In genomic region chr11:78109011-78109685, GRCh38 we compare ENCODE assay signal across 22 cellular contexts. TPM values are rescaled to one million over a fixed set of nuclear protein-coding genes. Genes with fewer than 3 reads are reported as not detected.
DNase-seq lines count a peak whose midpoint lies in the region; ATAC-seq and TF ChIP-seq lines count a peak whose summit lies in the region.
"Had no signal": no experiment of that assay in that cellular context is flagged by ENCODE, and none has a peak within 500 bp of the region (broad histone marks: within the 10 kb centered on the region; RNA-seq: fewer than 3 reads in every experiment).

No MANE protein-coding gene starts in this region.

- H3K4me1 ChIP-seq in neural progenitor cell: no peaks in the 10 kb centered on the region
- H3K4me1 ChIP-seq: colonic mucosa, sigmoid colon, upper lobe of right lung had no signal

- peaks cover 2% of the 10 kb centered on the region for H3K27me3 Mint-ChIP-seq in neural progenitor cell (ENCODE audit: insufficient read depth, low read depth)
- H3K27me3 Mint-ChIP-seq: T-helper 17 cell had no signal

- peak overlapping the region; percentile 63 for H3K27ac ChIP-seq in neural progenitor cell
- H3K27ac ChIP-seq: C4-2B, colonic mucosa, sigmoid colon, upper lobe of right lung had no signal

- H3K79me2 ChIP-seq in neural progenitor cell (ENCODE audit: low read depth): no peaks in the 10 kb centered on the region

- no peaks in the 10 kb centered on the region for H3K9me3 Mint-ChIP-seq in neural progenitor cell

- ATAC-seq in HG02678 (IDR thresholded peaks at IDR 0.05; ENCODE audit: unreplicated experiment): no peak
- ATAC-seq in HG02763 (IDR thresholded peaks at IDR 0.05; ENCODE audit: unreplicated experiment): no peak
- ATAC-seq: HCT116, T-helper 17 cell, upper lobe of right lung had no signal

- no peaks in the 10 kb centered on the region for H3F3A ChIP-seq in neural progenitor cell (ENCODE audit: low read depth)

- H3K4me3 ChIP-seq in neural progenitor cell: no peak overlapping the region
- H3K4me3 ChIP-seq: colonic mucosa, sigmoid colon, upper lobe of right lung had no signal

- no peak overlapping the region for H3K27ac Mint-ChIP-seq in neural progenitor cell
- H3K27ac Mint-ChIP-seq: T-helper 17 cell had no signal

- TF ChIP-seq CTCF in neural progenitor cell (IDR thresholded peaks at IDR 0.05): no peak

- no peak overlapping the region for H3K9ac ChIP-seq in neural progenitor cell

- H4K20me1 ChIP-seq in neural progenitor cell (ENCODE audit: low read depth): no peaks in the 10 kb centered on the region

- H3K27me3 ChIP-seq in neural progenitor cell: no peaks in the 10 kb centered on the region
- H3K27me3 ChIP-seq: colonic mucosa, sigmoid colon, upper lobe of right lung had no signal

- no peaks in the 10 kb centered on the region for H3K4me1 Mint-ChIP-seq in neural progenitor cell

- H3K4me2 ChIP-seq in neural progenitor cell: no peak overlapping the region

- peaks cover 13% of the 10 kb centered on the region for H3K36me3 ChIP-seq in neural progenitor cell
- H3K36me3 ChIP-seq: colonic mucosa had no signal

- H2AFZ ChIP-seq in neural progenitor cell (replicated peaks): no peak overlapping the region

- no peak overlapping the region for H3K4me3 Mint-ChIP-seq in neural progenitor cell
- H3K4me3 Mint-ChIP-seq: T-helper 17 cell had no signal

- in situ Hi-C loops in G401 (cut with HindIII; ENCODE audit: low sequenced_read_pairs): no loop called here

- DNase-seq in G401 (ENCODE audit: low spot score) (peak; percentile 86), NCI-H69 (lab: John Stamatoyannopoulos, UW) (peak; percentile 86), dermis blood vessel endothelial cell (peak; percentile 5), neural progenitor cell (ENCODE audit: low spot score) (peak; percentile 12), NCI-H748 (lab: John Stamatoyannopoulos, UW; ENCODE audit: unreplicated experiment) (no peak), NCI-H187 (lab: John Stamatoyannopoulos, UW) (no peak)
- DNase-seq: activated CD4-positive, alpha-beta T cell treated with anti-CD3 and anti-CD28 coated beads, Interleukin-2, amount 50 U/mL, for 48 hours; activated effector memory CD4-positive, alpha-beta T cell treated with anti-CD3 and anti-CD28 coated beads, Interleukin-2, amount 50 U/mL, for 16 hours; activated T-cell treated with anti-CD3 and anti-CD28 coated beads for 4 hours; colonic mucosa; KG1; NCI-H345; sigmoid colon; T-helper 17 cell; upper lobe of right lung had no signal

- H3K36me3 Mint-ChIP-seq in neural progenitor cell: peaks cover 12% of the 10 kb centered on the region

- no peaks in the 10 kb centered on the region for H3K9me3 ChIP-seq in neural progenitor cell (ENCODE audit: low read depth)
- H3K9me3 ChIP-seq: colonic mucosa, sigmoid colon, upper lobe of right lung had no signal

RNA-seq across cellular contexts. Expression of gene NDUFC2, which starts 29.5 kb away (rescaled TPM):
- total RNA-seq in G401 (2014; rRNA removed; shearing (Covaris generic)): 175 and 183 TPM in 2 replicates
- total RNA-seq in dermis blood vessel endothelial cell (67.6 and 105 TPM in 2 replicates), neural progenitor cell (ENCODE audit: low replicate concordance) (36.7 and 89.5 TPM in 2 replicates)

RNA-seq across cellular contexts. Expression of gene ALG8, which starts 30.3 kb away (rescaled TPM):
- 81.4 and 92.4 TPM in 2 replicates for total RNA-seq in G401 (2014; rRNA removed; shearing (Covaris generic))
- total RNA-seq in dermis blood vessel endothelial cell: 17.9 and 30.4 TPM in 2 replicates
- 73.2 and 117 TPM in 2 replicates for total RNA-seq in neural progenitor cell (ENCODE audit: low replicate concordance)

RNA-seq across cellular contexts. Expression of gene THRSP, which starts 45.5 kb away (rescaled TPM):
- total RNA-seq in G401 (2014; rRNA removed; shearing (Covaris generic)): not detected in 2 replicates
- not detected in 2 replicates for total RNA-seq in dermis blood vessel endothelial cell
- total RNA-seq in neural progenitor cell (ENCODE audit: low replicate concordance): not detected in 2 replicates
- total RNA-seq: HT1080, posterior vena cava, SK-MEL-5, T-helper 17 cell, upper lobe of right lung had no signal

Comparison
In these comparisons a context has a peak if more than half of its experiments do, and no peak if none do; other contexts are left out.
1. DNase-seq: peak in G401 (single experiment), NCI-H69 (single experiment), dermis blood vessel endothelial cell (single experiment) and neural progenitor cell (single experiment); none in NCI-H748 (single experiment) and NCI-H187 (0 of 2).